In the genomic region with DNA sequence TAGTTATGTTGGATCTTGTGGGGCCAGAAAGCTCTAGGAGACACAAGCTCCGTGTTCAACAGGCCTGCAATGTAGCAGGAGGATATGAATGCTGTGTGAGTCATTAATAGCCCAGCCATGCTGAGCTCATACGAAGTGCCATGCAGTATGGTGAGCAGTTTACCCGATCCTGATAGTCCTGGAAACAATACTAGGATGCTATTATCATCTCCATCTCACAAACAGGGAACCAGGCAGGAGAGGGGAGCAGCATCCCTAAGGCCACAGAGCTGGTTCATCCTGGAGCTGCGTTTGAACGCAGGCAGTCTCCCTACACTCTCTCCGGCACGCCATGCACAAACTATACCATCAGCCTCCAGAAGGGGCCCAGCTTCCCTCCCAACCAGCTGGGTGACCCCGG, we compare ENCODE assay signal across 13 cellular contexts. TPM values are rescaled to one million over a fixed set of nuclear protein-coding genes. Genes with fewer than 3 reads are reported as not detected.
DNase-seq lines count a peak whose midpoint lies in the region; ATAC-seq and TF ChIP-seq lines count a peak whose summit lies in the region.
"Had no signal": no experiment of that assay in that cellular context is flagged by ENCODE, and none has a peak within 500 bp of the region (broad histone marks: within the 10 kb centered on the region; RNA-seq: fewer than 3 reads in every experiment).

No MANE protein-coding gene starts in this region.

- DNase-seq in AG10803 (ENCODE audit: low read depth) = peak; percentile 82
- DNase-seq in NB4 (ENCODE audit: low read depth) = peak; percentile 59
- DNase-seq in dorsolateral prefrontal cortex = no peak
- peak; percentile 51 for DNase-seq in myocyte (ENCODE audit: low read depth)
- no peak for DNase-seq in NCI-H146 (lab: John Stamatoyannopoulos, UW)
- no peak for DNase-seq in DMS153 treated with DMSO at 0.1 percent for 48 hours (lab: John Stamatoyannopoulos, UW; ENCODE audit: unreplicated experiment)
- no peak for DNase-seq in stimulated activated CD4-positive, alpha-beta T cell treated with anti-CD3 and anti-CD28 coated beads, Interleukin-4, amount 100 ng/mL, for 24 hours
- DNase-seq: activated CD8-positive, alpha-beta T cell treated with anti-CD3 and anti-CD28 coated beads, Interleukin-2, amount 10 ng/mL, durations not matched to agents 7 days and 5 days; DMS 273 treated with DMSO at 0.1 percent for 48 hours; immature natural killer cell; NCI-H1105; SHP77 treated with DMSO at 0.1 percent for 48 hours had no signal

- no peaks in the 10 kb centered on the region for H3K27me3 ChIP-seq in dorsolateral prefrontal cortex

- no peak for TF ChIP-seq POLR2A in NB4 (IDR thresholded peaks at IDR 0.05; ENCODE audit: extremely low read depth, insufficient read length)

- TF ChIP-seq CTCF in AG10803 (conservative IDR thresholded peaks at IDR 0.05; ENCODE audit: low read length) = no peak; the same call in 1 of the 2 replicates
- TF ChIP-seq CTCF in NB4 (IDR thresholded peaks at IDR 0.05; ENCODE audit: low read depth, low read length) = no peak
- no peak for TF ChIP-seq CTCF in dorsolateral prefrontal cortex (IDR thresholded peaks at IDR 0.05 in 54 of 56, conservative IDR thresholded peaks at IDR 0.05 in 2 of 56; ENCODE audit: low read depth in 1 of 56, partially characterized antibody in 56 of 56)

- intact Hi-C loops in dorsolateral prefrontal cortex (cut with DNase I) = no loop called here

- H3K27ac ChIP-seq in dorsolateral prefrontal cortex = peak overlapping the region in 32 of 59 donors; percentile 1 to 72 (median 48)

- H3K4me3 ChIP-seq in AG10803 (ENCODE audit: low read length) = no peak overlapping the region
- H3K4me3 ChIP-seq in NB4 (ENCODE audit: low read depth, low read length) = no peak overlapping the region
- H3K4me3 ChIP-seq in dorsolateral prefrontal cortex = no peak overlapping the region

- ATAC-seq in GM21528 (IDR thresholded peaks at IDR 0.05; ENCODE audit: low FRiP score, unreplicated experiment) = no peak
- ATAC-seq: activated CD8-positive, alpha-beta T cell treated with anti-CD3 and anti-CD28 coated beads, Interleukin-2, amount 10 ng/mL, durations not matched to agents 7 days and 5 days had no signal

RNA-seq across cellular contexts. Expression of gene TTC7B, which starts 20.5 kb away (rescaled TPM):
- total RNA-seq in dorsolateral prefrontal cortex (100 to 1,000 TPM in 119 of 120 experiments, 10 to 100 TPM in 1; 90.4 to 281 (median 204) TPM), myocyte (40.6 and 42.1 TPM in 2 replicates)
- polyA plus RNA-seq in myocyte (2012) = 32.9 TPM

Comparison
In these comparisons a context has a peak if more than half of its experiments do, and no peak if none do; other contexts are left out.
1. DNase-seq: peak in AG10803 (single experiment), NB4 (single experiment) and myocyte (single experiment); none in dorsolateral prefrontal cortex (0 of 10), NCI-H146 (single experiment), DMS153 treated with DMSO at 0.1 percent for 48 hours (single experiment) and stimulated activated CD4-positive, alpha-beta T cell treated with anti-CD3 and anti-CD28 coated beads, Interleukin-4, amount 100 ng/mL, for 24 hours (single experiment).